ENCODE assay signal across 17 cellular contexts in genomic region chr10:15313034-15313433, GRCh38. TPM values are rescaled to one million over a fixed set of nuclear protein-coding genes. Genes with fewer than 3 reads are reported as not detected.
DNase-seq lines count a peak whose midpoint lies in the region; ATAC-seq and TF ChIP-seq lines count a peak whose summit lies in the region.
"Had no signal": no experiment of that assay in that cellular context is flagged by ENCODE, and none has a peak within 500 bp of the region (broad histone marks: within the 10 kb centered on the region; RNA-seq: fewer than 3 reads in every experiment).

No MANE protein-coding gene starts in this region.

- no peak for TF ChIP-seq POLR2A in prostate gland (IDR thresholded peaks at IDR 0.05)

- no peaks in the 10 kb centered on the region for H3K27me3 ChIP-seq in HUES6 (ENCODE audit: control insufficient read depth, insufficient read depth, low read length)
- no peaks in the 10 kb centered on the region for H3K27me3 ChIP-seq in layer of hippocampus (ENCODE audit: control insufficient read depth, insufficient read depth, low read length)
- no peaks in the 10 kb centered on the region for H3K27me3 ChIP-seq in prostate gland (replicated peaks; ENCODE audit: insufficient read depth)
- H3K27me3 ChIP-seq: upper lobe of left lung had no signal

- DNase-seq in coronary artery (ENCODE audit: low spot score) (no peak), prostate gland (ENCODE audit: low spot score) (no peak), Kasumi-1 (lab: John Stamatoyannopoulos, UW) (no peak), RWPE1 (ENCODE audit: low spot score) (no peak)
- DNase-seq in activated naive CD8-positive, alpha-beta T cell treated with anti-CD3 and anti-CD28 coated beads for 36 hours, result no peak
- DNase-seq: activated CD4-positive, alpha-beta T cell treated with anti-CD3 and anti-CD28 coated beads, Interleukin-2, amount 10 ng/mL, durations not matched to agents 7 days and 5 days; activated T-cell treated with anti-CD3 and anti-CD28 coated beads, Interleukin-2, amount 50 U/mL, for 24 hours; effector memory CD8-positive, alpha-beta T cell; left colon; SHP77 treated with DMSO at 0.1 percent for 48 hours; stimulated activated CD4-positive, alpha-beta T cell treated with anti-CD3 and anti-CD28 coated beads, Interleukin-15, amount 100 ng/mL, for 24 hours; T1000; upper lobe of left lung had no signal

- 38% methylated on average over 4 of the region's 4 CpGs for WGBS in prostate gland

- intact Hi-C loops in prostate gland (cut with DNase I), result no loop called here

- H3K4me1 ChIP-seq in HUES6 (ENCODE audit: control insufficient read depth, insufficient read depth, low read length) (peaks cover 43% of the 10 kb centered on the region; the same call in 1 of the 2 replicates), prostate gland (replicated peaks) (peaks cover 4% of the 10 kb centered on the region)

- H3K36me3 Mint-ChIP-seq in activated naive CD8-positive, alpha-beta T cell treated with anti-CD3 and anti-CD28 coated beads for 36 hours, result no peaks in the 10 kb centered on the region

- peaks cover 6% of the 10 kb centered on the region for H3K4me1 Mint-ChIP-seq in activated naive CD8-positive, alpha-beta T cell treated with anti-CD3 and anti-CD28 coated beads for 36 hours
- H3K4me1 Mint-ChIP-seq: activated CD4-positive, alpha-beta T cell treated with anti-CD3 and anti-CD28 coated beads, Interleukin-2, amount 10 ng/mL, durations not matched to agents 7 days and 5 days had no signal

- no peak overlapping the region for H3K9ac ChIP-seq in HUES6 (ENCODE audit: low read length)

- H3K27ac Mint-ChIP-seq in activated naive CD8-positive, alpha-beta T cell treated with anti-CD3 and anti-CD28 coated beads for 36 hours, result no peak overlapping the region
- H3K27ac Mint-ChIP-seq: activated CD4-positive, alpha-beta T cell treated with anti-CD3 and anti-CD28 coated beads, Interleukin-2, amount 10 ng/mL, durations not matched to agents 7 days and 5 days; activated T-cell treated with anti-CD3 and anti-CD28 coated beads, Interleukin-2, amount 50 U/mL, for 24 hours; effector memory CD8-positive, alpha-beta T cell had no signal

- no peaks in the 10 kb centered on the region for H3K9me3 Mint-ChIP-seq in activated naive CD8-positive, alpha-beta T cell treated with anti-CD3 and anti-CD28 coated beads for 36 hours
- H3K9me3 Mint-ChIP-seq: activated CD4-positive, alpha-beta T cell treated with anti-CD3 and anti-CD28 coated beads, Interleukin-2, amount 10 ng/mL, durations not matched to agents 7 days and 5 days; activated T-cell treated with anti-CD3 and anti-CD28 coated beads, Interleukin-2, amount 50 U/mL, for 24 hours; effector memory CD8-positive, alpha-beta T cell had no signal

- no peaks in the 10 kb centered on the region for H3K9me3 ChIP-seq in HUES6 (ENCODE audit: control insufficient read depth, insufficient read depth, low read depth, low read length)
- H3K9me3 ChIP-seq in prostate gland, result no peaks in the 10 kb centered on the region
- H3K9me3 ChIP-seq: neutrophil, upper lobe of left lung had no signal

- H3K4me3 ChIP-seq in HUES6 (ENCODE audit: low read depth, low read length) (no peak overlapping the region), coronary artery (peak overlapping the region; percentile 53), prostate gland (no peak overlapping the region)
- H3K4me3 ChIP-seq: upper lobe of left lung had no signal

- no peak for ATAC-seq in HG03469 (IDR thresholded peaks at IDR 0.05; ENCODE audit: unreplicated experiment)
- ATAC-seq: effector memory CD8-positive, alpha-beta T cell; left colon had no signal

- POLR2A ChIA-PET in RWPE1 (lab: Yijun Ruan, JAX; ENCODE audit: low non-redundant PET), result no interaction called here

- H3K4me3 Mint-ChIP-seq in activated naive CD8-positive, alpha-beta T cell treated with anti-CD3 and anti-CD28 coated beads for 36 hours, result no peak overlapping the region
- H3K4me3 Mint-ChIP-seq: activated CD4-positive, alpha-beta T cell treated with anti-CD3 and anti-CD28 coated beads, Interleukin-2, amount 10 ng/mL, durations not matched to agents 7 days and 5 days; activated T-cell treated with anti-CD3 and anti-CD28 coated beads, Interleukin-2, amount 50 U/mL, for 24 hours; effector memory CD8-positive, alpha-beta T cell had no signal

- CTCF ChIA-PET in RWPE1 (lab: Yijun Ruan, JAX), result no interaction called here

- no peaks in the 10 kb centered on the region for H3K27me3 Mint-ChIP-seq in activated naive CD8-positive, alpha-beta T cell treated with anti-CD3 and anti-CD28 coated beads for 36 hours
- H3K27me3 Mint-ChIP-seq: activated CD4-positive, alpha-beta T cell treated with anti-CD3 and anti-CD28 coated beads, Interleukin-2, amount 10 ng/mL, durations not matched to agents 7 days and 5 days; activated T-cell treated with anti-CD3 and anti-CD28 coated beads, Interleukin-2, amount 50 U/mL, for 24 hours had no signal

- no peak for TF ChIP-seq CTCF in coronary artery (IDR thresholded peaks at IDR 0.05)
- no peak for TF ChIP-seq CTCF in prostate gland (IDR thresholded peaks at IDR 0.05)
- no peak for TF ChIP-seq CTCF in RWPE1 (conservative IDR thresholded peaks at IDR 0.05; ENCODE audit: low read depth)

- H3K36me3 ChIP-seq in HUES6 (ENCODE audit: control insufficient read depth, insufficient read depth, low read length) (no peaks in the 10 kb centered on the region), prostate gland (no peaks in the 10 kb centered on the region)
- H3K36me3 ChIP-seq: neutrophil, upper lobe of left lung had no signal

- H3K27ac ChIP-seq in HUES6 (ENCODE audit: low read depth, low read length) (0 out of 2 replicates have a peak overlapping the region, but pooled peaks have one; percentile 43), coronary artery (peak overlapping the region in 1 of 2 donors; percentile 56), layer of hippocampus (ENCODE audit: low read depth, low read length) (peak overlapping the region; percentile 88), prostate gland (peak overlapping the region; percentile 6 to 53), RWPE1 (no peak overlapping the region)
- H3K27ac ChIP-seq: neutrophil had no signal

RNA-seq across cellular contexts. Expression of gene FAM171A1, which starts 58.1 kb away (rescaled TPM):
- total RNA-seq in prostate gland, result 10 to 100 TPM; 16.3 to 24.2 TPM
- 1 to 10 TPM; 5.6 to 7.0 TPM for total RNA-seq in activated naive CD8-positive, alpha-beta T cell treated with anti-CD3 and anti-CD28 coated beads for 36 hours
